In the genomic region with DNA sequence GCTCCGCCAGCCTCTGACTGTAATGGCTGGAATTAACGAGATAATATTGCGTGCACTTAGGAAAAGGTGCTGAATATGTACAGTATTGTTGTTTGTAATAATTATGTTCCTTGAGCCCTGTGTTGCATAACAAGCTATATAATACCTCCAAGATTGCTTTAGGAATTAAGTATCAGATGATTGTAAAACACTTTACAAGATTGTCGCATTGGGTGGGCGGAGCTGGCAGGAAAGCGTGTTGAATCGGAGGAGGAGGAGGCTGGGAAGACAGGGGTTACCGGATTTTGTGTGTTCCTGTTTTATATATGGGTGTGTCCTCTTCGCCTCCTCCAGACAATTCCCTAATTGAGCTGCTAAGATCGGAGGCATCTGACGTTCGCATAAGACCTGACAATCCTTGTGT, we compare ENCODE assay signal across 1 cellular context.
TF ChIP-seq lines count a peak whose summit lies in the region.

No MANE protein-coding gene starts in this region.

TF ChIP-seq in HCT116, 20 proteins besides CTCF, POLR2A, EP300 and RAD21 (continued from another document):
- TF ChIP-seq, protein P1, sequence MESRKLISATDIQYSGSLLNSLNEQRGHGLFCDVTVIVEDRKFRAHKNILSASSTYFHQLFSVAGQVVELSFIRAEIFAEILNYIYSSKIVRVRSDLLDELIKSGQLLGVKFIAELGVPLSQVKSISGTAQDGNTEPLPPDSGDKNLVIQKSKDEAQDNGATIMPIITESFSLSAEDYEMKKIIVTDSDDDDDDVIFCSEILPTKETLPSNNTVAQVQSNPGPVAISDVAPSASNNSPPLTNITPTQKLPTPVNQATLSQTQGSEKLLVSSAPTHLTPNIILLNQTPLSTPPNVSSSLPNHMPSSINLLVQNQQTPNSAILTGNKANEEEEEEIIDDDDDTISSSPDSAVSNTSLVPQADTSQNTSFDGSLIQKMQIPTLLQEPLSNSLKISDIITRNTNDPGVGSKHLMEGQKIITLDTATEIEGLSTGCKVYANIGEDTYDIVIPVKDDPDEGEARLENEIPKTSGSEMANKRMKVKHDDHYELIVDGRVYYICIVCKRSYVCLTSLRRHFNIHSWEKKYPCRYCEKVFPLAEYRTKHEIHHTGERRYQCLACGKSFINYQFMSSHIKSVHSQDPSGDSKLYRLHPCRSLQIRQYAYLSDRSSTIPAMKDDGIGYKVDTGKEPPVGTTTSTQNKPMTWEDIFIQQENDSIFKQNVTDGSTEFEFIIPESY (IDR thresholded peaks at IDR 0.05; ENCODE audit: extremely low read depth, insufficient replicate concordance, low read length): no peak
- TF ChIP-seq SIN3A (IDR thresholded peaks at IDR 0.05; ENCODE audit: low read depth) (no peak), YY1 (IDR thresholded peaks at IDR 0.05; ENCODE audit: extremely low read depth, insufficient replicate concordance, low read depth, low read length) (no peak), EZH2phosphoT487 (IDR thresholded peaks at IDR 0.05; ENCODE audit: borderline replicate concordance) (no peak), CEBPB (IDR thresholded peaks at IDR 0.05; ENCODE audit: low read depth) (no peak), ELF1 (IDR thresholded peaks at IDR 0.05; ENCODE audit: borderline replicate concordance, low read depth) (no peak), SRF (IDR thresholded peaks at IDR 0.05; ENCODE audit: low read depth) (no peak)
TF ChIP-seq in HCT116: peak in this region for 0.
